Comparison of ENCODE assay signal across 13 cellular contexts in the genomic region with DNA sequence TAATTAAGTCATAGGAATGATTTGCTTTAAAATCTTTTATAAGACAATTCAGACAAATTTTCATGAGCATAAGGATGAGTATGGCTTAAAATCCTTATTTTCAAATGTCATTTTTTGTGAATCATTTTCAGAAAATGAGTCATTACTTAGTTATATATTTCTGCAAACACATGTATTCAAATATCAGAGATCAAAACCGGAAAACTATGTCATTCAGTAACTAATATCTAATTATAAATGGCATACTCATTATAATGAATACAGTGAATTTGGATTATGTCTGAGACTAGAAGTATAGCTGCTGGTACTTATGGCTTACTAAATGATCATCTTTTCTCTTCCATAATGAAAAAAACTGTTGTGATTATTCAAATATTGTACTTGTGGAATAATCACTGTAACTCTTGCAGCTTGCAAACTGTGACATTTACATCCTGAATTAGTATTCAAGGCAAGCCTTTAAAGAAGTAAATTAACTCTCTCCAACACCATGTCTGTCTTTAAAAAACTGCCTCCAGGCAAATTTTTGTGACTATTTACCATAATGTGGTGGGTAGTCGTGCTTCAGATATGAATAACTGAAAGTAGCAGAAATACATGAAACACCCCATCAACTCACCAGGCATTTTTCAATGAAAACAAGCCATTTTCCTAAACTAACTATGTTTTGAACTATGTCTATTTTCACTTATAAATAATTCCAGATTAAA.
DNase-seq lines count a peak whose midpoint lies in the region; ATAC-seq, FAIRE-seq and TF ChIP-seq lines count a peak whose summit lies in the region.
"Had no signal": no experiment of that assay in that cellular context is flagged by ENCODE, and none has a peak within 500 bp of the region (broad histone marks: within the 10 kb centered on the region; RNA-seq: fewer than 3 reads in every experiment).

No MANE protein-coding gene starts in this region.

- intact Hi-C loops in endothelial cell of umbilical vein (cut with micrococcal nuclease): no loop called here

- no peaks in the 10 kb centered on the region for H3K36me3 Mint-ChIP-seq in stimulated activated naive B cell treated with anti-CD40 and anti-IgM and Interleukin-4, amounts not matched to agents 10 μg/mL and 1 μg/mL and 100 μg/mL, for 72 hours

- POLR2A ChIA-PET in endothelial cell of umbilical vein (lab: Charles Lee): no interaction called here

- no peaks in the 10 kb centered on the region for H3K4me1 Mint-ChIP-seq in stimulated activated naive B cell treated with anti-CD40 and anti-IgM and Interleukin-4, amounts not matched to agents 10 μg/mL and 1 μg/mL and 100 μg/mL, for 72 hours
- H3K4me1 Mint-ChIP-seq: activated CD4-positive, alpha-beta T cell treated with anti-CD3 and anti-CD28 coated beads, Interleukin-2, amount 10 ng/mL, durations not matched to agents 24 days and 14 days; activated naive CD8-positive, alpha-beta T cell treated with anti-CD3 and anti-CD28 coated beads, Interleukin-2, amount 10 ng/mL, durations not matched to agents 7 days and 5 days had no signal

- H3K9me3 ChIP-seq in endothelial cell of umbilical vein (replicated peaks; ENCODE audit: control insufficient read depth, insufficient read depth, low read length): no peaks in the 10 kb centered on the region

- no peak overlapping the region for H3K4me2 ChIP-seq in endothelial cell of umbilical vein (ENCODE audit: insufficient read depth, low read length)

- H3K4me3 Mint-ChIP-seq in stimulated activated naive B cell treated with anti-CD40 and anti-IgM and Interleukin-4, amounts not matched to agents 10 μg/mL and 1 μg/mL and 100 μg/mL, for 72 hours: no peak overlapping the region
- H3K4me3 Mint-ChIP-seq: activated CD4-positive, alpha-beta T cell treated with anti-CD3 and anti-CD28 coated beads, Interleukin-2, amount 10 ng/mL, durations not matched to agents 24 days and 14 days; activated naive CD8-positive, alpha-beta T cell treated with anti-CD3 and anti-CD28 coated beads, Interleukin-2, amount 10 ng/mL, durations not matched to agents 7 days and 5 days had no signal

- H3K4me1 ChIP-seq in endothelial cell of umbilical vein (ENCODE audit: control insufficient read depth, extremely low read depth, insufficient read depth, low read length): no peaks in the 10 kb centered on the region

- H3K27ac Mint-ChIP-seq in stimulated activated naive B cell treated with anti-CD40 and anti-IgM and Interleukin-4, amounts not matched to agents 10 μg/mL and 1 μg/mL and 100 μg/mL, for 72 hours: no peak overlapping the region
- H3K27ac Mint-ChIP-seq: activated CD4-positive, alpha-beta T cell treated with anti-CD3 and anti-CD28 coated beads, Interleukin-2, amount 10 ng/mL, durations not matched to agents 24 days and 14 days; activated naive CD8-positive, alpha-beta T cell treated with anti-CD3 and anti-CD28 coated beads, Interleukin-2, amount 10 ng/mL, durations not matched to agents 7 days and 5 days had no signal

- no peak overlapping the region for H2AFZ ChIP-seq in endothelial cell of umbilical vein (ENCODE audit: low read depth, low read length)

- no peak overlapping the region for H3K9ac ChIP-seq in endothelial cell of umbilical vein (replicated peaks; ENCODE audit: extremely low read depth, insufficient read depth, low read length)

- peaks cover 4 to 5% of the 10 kb centered on the region in 2 donors for H3K9me3 Mint-ChIP-seq in stimulated activated naive B cell treated with anti-CD40 and anti-IgM and Interleukin-4, amounts not matched to agents 10 μg/mL and 1 μg/mL and 100 μg/mL, for 72 hours
- H3K9me3 Mint-ChIP-seq: activated CD4-positive, alpha-beta T cell treated with anti-CD3 and anti-CD28 coated beads, Interleukin-2, amount 10 ng/mL, durations not matched to agents 24 days and 14 days had no signal

- H3K27ac ChIP-seq in endothelial cell of umbilical vein (ENCODE audit: insufficient read depth, low read depth, low read length): no peak overlapping the region

- no peak for TF ChIP-seq POLR2A in endothelial cell of umbilical vein (IDR thresholded peaks at IDR 0.05; ENCODE audit: low read depth, low read length)

- H3K79me2 ChIP-seq in endothelial cell of umbilical vein (ENCODE audit: control insufficient read depth, insufficient read depth, low read length): no peaks in the 10 kb centered on the region

- no peaks in the 10 kb centered on the region for H3K27me3 ChIP-seq in endothelial cell of umbilical vein (ENCODE audit: control insufficient read depth in 2 of 2, insufficient read depth in 2 of 2, low read length in 2 of 2)

- ATAC-seq in GM18909 (IDR thresholded peaks at IDR 0.05; ENCODE audit: poor library complexity, unreplicated experiment) (peak; percentile 60), GM21619 (IDR thresholded peaks at IDR 0.05; ENCODE audit: unreplicated experiment) (peak; percentile 90), HG03095 (IDR thresholded peaks at IDR 0.05; ENCODE audit: unreplicated experiment) (peak; percentile 67), HG02885 (IDR thresholded peaks at IDR 0.05; ENCODE audit: poor library complexity, unreplicated experiment) (no peak)
- no peak for ATAC-seq in stimulated activated naive B cell treated with anti-CD40 and anti-IgM and Interleukin-4, amounts not matched to agents 10 μg/mL and 1 μg/mL and 100 μg/mL, for 72 hours (replicated peaks)

- H3K27me3 Mint-ChIP-seq in stimulated activated naive B cell treated with anti-CD40 and anti-IgM and Interleukin-4, amounts not matched to agents 10 μg/mL and 1 μg/mL and 100 μg/mL, for 72 hours: no peaks in the 10 kb centered on the region
- H3K27me3 Mint-ChIP-seq: activated CD4-positive, alpha-beta T cell treated with anti-CD3 and anti-CD28 coated beads, Interleukin-2, amount 10 ng/mL, durations not matched to agents 24 days and 14 days; activated naive CD8-positive, alpha-beta T cell treated with anti-CD3 and anti-CD28 coated beads, Interleukin-2, amount 10 ng/mL, durations not matched to agents 7 days and 5 days had no signal

- H3K4me3 ChIP-seq in endothelial cell of umbilical vein (replicated peaks in 1 of 3; ENCODE audit: insufficient read depth in 1 of 3, low read depth in 1 of 3, low read length in 3 of 3): no peak overlapping the region

- H3K9me1 ChIP-seq in endothelial cell of umbilical vein (replicated peaks; ENCODE audit: control insufficient read depth, extremely low read depth, insufficient read depth, low read length): no peaks in the 10 kb centered on the region

- CTCF ChIA-PET in endothelial cell of umbilical vein (lab: Charles Lee): no interaction called here

- no peaks in the 10 kb centered on the region for H4K20me1 ChIP-seq in endothelial cell of umbilical vein (replicated peaks; ENCODE audit: control insufficient read depth, extremely low read depth, insufficient read depth, low read length)

- FAIRE-seq in endothelial cell of umbilical vein (lab: Jason Lieb, UNC): no peak
- FAIRE-seq: bronchial epithelial cell, HTR-8/SVneo, kidney had no signal

- H3K36me3 ChIP-seq in endothelial cell of umbilical vein (ENCODE audit: control insufficient read depth in 2 of 2, extremely low read depth in 1 of 2, insufficient read depth in 2 of 2, low read length in 2 of 2): no peaks in the 10 kb centered on the region

- no peak for TF ChIP-seq CTCF in endothelial cell of umbilical vein (IDR thresholded peaks at IDR 0.05; ENCODE audit: extremely low read depth in 1 of 2, insufficient read depth in 1 of 2, low read depth in 1 of 2, low read length in 2 of 2)

- no TSS peak for BruUV-seq in endothelial cell of umbilical vein (replicated peaks; lab: Mats Ljungman, UMichigan)

- no peak for DNase-seq in endothelial cell of umbilical vein (ENCODE audit: low read depth, low spot score)
- no peak for DNase-seq in stimulated activated naive B cell treated with anti-CD40 and anti-IgM and Interleukin-4, amounts not matched to agents 10 μg/mL and 1 μg/mL and 100 μg/mL, for 72 hours
- DNase-seq in COLO829 (ENCODE audit: low spot score): no peak
- DNase-seq: activated CD4-positive, alpha-beta T cell treated with anti-CD3 and anti-CD28 coated beads, Interleukin-2, amount 10 ng/mL, durations not matched to agents 24 days and 14 days; activated naive CD8-positive, alpha-beta T cell treated with anti-CD3 and anti-CD28 coated beads, Interleukin-2, amount 10 ng/mL, durations not matched to agents 7 days and 5 days; activated T-cell treated with anti-CD3 and anti-CD28 coated beads, Interleukin-2, amount 50 U/mL, for 1 hour; kidney had no signal

- dilution Hi-C loops in endothelial cell of umbilical vein (cut with MboI; ENCODE audit: extremely low pct_ligation_motif_present, low sequenced_read_pairs): no loop called here

TF ChIP-seq in endothelial cell of umbilical vein, 7 proteins besides CTCF, POLR2A, EP300 and RAD21:
- TF ChIP-seq GATA2 (IDR thresholded peaks at IDR 0.05; ENCODE audit: insufficient read depth, insufficient read length, low read depth, low read length): no peak
- no peak for TF ChIP-seq FOS (IDR thresholded peaks at IDR 0.05; ENCODE audit: borderline replicate concordance, insufficient read depth, low read length)
- peak; percentile 3 for TF ChIP-seq JUN (IDR thresholded peaks at IDR 0.05; ENCODE audit: borderline replicate concordance, insufficient read depth, insufficient read length, low read depth)

Comparison
In these comparisons a context has a peak if more than half of its experiments do, and no peak if none do; other contexts are left out.
1. ATAC-seq: peak in GM18909 (single experiment), GM21619 (single experiment) and HG03095 (single experiment); none in stimulated activated naive B cell treated with anti-CD40 and anti-IgM and Interleukin-4, amounts not matched to agents 10 μg/mL and 1 μg/mL and 100 μg/mL, for 72 hours (0 of 2) and HG02885 (single experiment).